ENCODE assay signal across 27 cellular contexts in genomic region chr10:23686722-23687121, GRCh38.
A peak's percentile ranks its signal among the peaks of the same experiment; 100 is the strongest.
DNase-seq lines count a peak whose midpoint lies in the region; ATAC-seq, FAIRE-seq and TF ChIP-seq lines count a peak whose summit lies in the region.
"Had no signal": no experiment of that assay in that cellular context is flagged by ENCODE, and none has a peak within 500 bp of the region (broad histone marks: within the 10 kb centered on the region; RNA-seq: fewer than 3 reads in every experiment).

No MANE protein-coding gene starts in this region.

- no peak overlapping the region for H3K56ac ChIP-seq in mesendoderm (ENCODE audit: low read length)

- H3K4me1 Mint-ChIP-seq in activated naive CD8-positive, alpha-beta T cell treated with anti-CD3 and anti-CD28 coated beads, Interleukin-2, amount 50 U/mL, for 24 hours = no peaks in the 10 kb centered on the region

- H2AFZ ChIP-seq in HepG2 (ENCODE audit: low read length) = no peak overlapping the region

- no peak overlapping the region for H3K4ac ChIP-seq in mesendoderm (ENCODE audit: low read depth, low read length)

- no peak overlapping the region for H2AK5ac ChIP-seq in mesendoderm (ENCODE audit: low read length)

- peaks cover 11% of the 10 kb centered on the region for H3K27me3 Mint-ChIP-seq in activated naive CD8-positive, alpha-beta T cell treated with anti-CD3 and anti-CD28 coated beads, Interleukin-2, amount 50 U/mL, for 24 hours

- BruUV-seq in HepG2 (replicated peaks; lab: Mats Ljungman, UMichigan) = no TSS peak

- H3K4me3 Mint-ChIP-seq in activated naive CD8-positive, alpha-beta T cell treated with anti-CD3 and anti-CD28 coated beads, Interleukin-2, amount 50 U/mL, for 24 hours = no peak overlapping the region
- H3K4me3 Mint-ChIP-seq: CD4-positive, alpha-beta T cell; T-helper 1 cell treated with Interleukin-12 subunit alpha and Interleukin-12 subunit beta and Interleukin-4 antibody, amounts not matched to agents 30 μg/mL and 1 μg/mL, for 36 hours had no signal

- no peak overlapping the region for H3K27ac Mint-ChIP-seq in activated naive CD8-positive, alpha-beta T cell treated with anti-CD3 and anti-CD28 coated beads, Interleukin-2, amount 50 U/mL, for 24 hours
- H3K27ac Mint-ChIP-seq: CD4-positive, alpha-beta T cell; T-helper 1 cell treated with Interleukin-12 subunit alpha and Interleukin-12 subunit beta and Interleukin-4 antibody, amounts not matched to agents 30 μg/mL and 1 μg/mL, for 36 hours had no signal

- ATAC-seq in HepG2 (peak; percentile 68), right lobe of liver (no peak), GM19035 (IDR thresholded peaks at IDR 0.05; ENCODE audit: unreplicated experiment) (no peak)
- no peak for ATAC-seq in activated naive CD8-positive, alpha-beta T cell treated with anti-CD3 and anti-CD28 coated beads, Interleukin-2, amount 50 U/mL, for 24 hours
- ATAC-seq: A549, Right ventricle myocardium inferior had no signal

- no peak for TF ChIP-seq EP300 in HepG2 (IDR thresholded peaks at IDR 0.05; ENCODE audit: low read depth in 2 of 2, low read length in 2 of 2)
- no peak for TF ChIP-seq EP300 in HepG2 (CRISPR knock-in tag; IDR thresholded peaks at IDR 0.05; ENCODE audit: borderline replicate concordance)

- FAIRE-seq in HepG2 (lab: Jason Lieb, UNC) = no peak
- FAIRE-seq: A549, GM12892, GM19239, H54 had no signal

- TF ChIP-seq CTCF in HepG2 (CRISPR knock-in tag; IDR thresholded peaks at IDR 0.05) (no peak), right lobe of liver (IDR thresholded peaks at IDR 0.05) (no peak), VCaP (conservative IDR thresholded peaks at IDR 0.05) (peak; percentile 30; the same call in 1 of the 2 replicates), WERI-Rb-1 (IDR thresholded peaks at IDR 0.05; ENCODE audit: low read depth, low read length) (no peak)

- H3K27ac ChIP-seq in HepG2 (ENCODE audit: extremely low read length, insufficient read depth, low read length) = no peak overlapping the region
- no peak overlapping the region for H3K27ac ChIP-seq in right lobe of liver
- H3K27ac ChIP-seq in VCaP = no peak overlapping the region
- H3K27ac ChIP-seq in mesendoderm (ENCODE audit: low read depth, low read length) = no peak overlapping the region
- H3K27ac ChIP-seq in WERI-Rb-1 = no peak overlapping the region
- H3K27ac ChIP-seq: A549, HL-60, SJSA1 had no signal

- no peaks in the 10 kb centered on the region for H3K27me3 ChIP-seq in HepG2 (ENCODE audit: control insufficient read depth in 1 of 2, insufficient read depth in 2 of 2, low read length in 2 of 2)
- H3K27me3 ChIP-seq in right lobe of liver = no peaks in the 10 kb centered on the region
- no peaks in the 10 kb centered on the region for H3K27me3 ChIP-seq in mesendoderm (ENCODE audit: insufficient read depth, low read length, poor library complexity)
- no peaks in the 10 kb centered on the region for H3K27me3 ChIP-seq in WERI-Rb-1 (ENCODE audit: insufficient read depth, low read depth, severe bottlenecking)
- H3K27me3 ChIP-seq: BE2C, SJSA1 had no signal

- H3K9ac ChIP-seq in HepG2 (ENCODE audit: insufficient read depth, low read depth, low read length) = no peak overlapping the region
- no peak overlapping the region for H3K9ac ChIP-seq in mesendoderm (ENCODE audit: low read length)

- in situ Hi-C loops in HepG2 (cut with HindIII; ENCODE audit: extremely low pct_ligation_motif_present, low pct_unique_long_range_greater_than_20kb) = loop anchor here (25.0 kb wide), 1 partner anchor 524 kb away; no protein-coding TSS in a partner anchor

- H3K4me1 ChIP-seq in HepG2 (ENCODE audit: insufficient read depth, low read length) = no peaks in the 10 kb centered on the region
- H3K4me1 ChIP-seq in right lobe of liver = no peaks in the 10 kb centered on the region
- no peaks in the 10 kb centered on the region for H3K4me1 ChIP-seq in mesendoderm (ENCODE audit: control insufficient read depth, low read depth, low read length)
- H3K4me1 ChIP-seq: A549, BE2C, SJSA1 had no signal

- intact Hi-C loops in HepG2 (cut with micrococcal nuclease; ENCODE audit: unreplicated experiment) (no loop called here), right lobe of liver (cut with DNase I) (no loop called here)

- no peak overlapping the region for H3K4me2 ChIP-seq in HepG2 (ENCODE audit: low read depth, low read length)
- no peak overlapping the region for H3K4me2 ChIP-seq in mesendoderm (ENCODE audit: low read length)
- H3K4me2 ChIP-seq: A549 had no signal

- H2BK15ac ChIP-seq in mesendoderm (replicated peaks; ENCODE audit: low read depth) = no peak overlapping the region

- H2BK5ac ChIP-seq in mesendoderm (ENCODE audit: low read length) = no peak overlapping the region

- H3K23ac ChIP-seq in mesendoderm (ENCODE audit: low read length) = no peak overlapping the region

- WGBS in HepG2 (ENCODE audit: low lambda C conversion rate) = 3% methylated on average over 4 of the region's 5 CpGs
- 22% methylated on average over 4 of the region's 5 CpGs for WGBS in right lobe of liver (ENCODE audit: insufficient coverage, low coverage, low lambda C conversion rate, missing lambda C conversion rate)
- WGBS in mesendoderm (ENCODE audit: extremely low coverage, insufficient coverage, low lambda C conversion rate) = no CpG with 5 or more reads among the region's 5 CpGs

- no peak overlapping the region for H4K5ac ChIP-seq in mesendoderm (ENCODE audit: low read length)

- no peaks in the 10 kb centered on the region for H3K79me1 ChIP-seq in mesendoderm (ENCODE audit: low read length)

- DNase-seq in HepG2 (ENCODE audit: low spot score) = no peak
- no peak for DNase-seq in right lobe of liver
- peak; percentile 45 to 52 for DNase-seq in Kasumi-1 (lab: John Stamatoyannopoulos, UW)
- peak; percentile 5 for DNase-seq in mesendoderm
- DNase-seq in WERI-Rb-1 = no peak
- no peak for DNase-seq in activated naive CD8-positive, alpha-beta T cell treated with anti-CD3 and anti-CD28 coated beads, Interleukin-2, amount 50 U/mL, for 24 hours
- DNase-seq: BE2C; CD4-positive, alpha-beta T cell; COR-L47; DND-41; KG1; MV-4-11; NCI-H1105 treated with DMSO at 0.1 percent for 48 hours; NCI-H2227 treated with DMSO at 0.1 percent for 48 hours; NCI-H510A; NCI-H82; OCI-M1 had no signal

- H3K79me2 ChIP-seq in HepG2 (ENCODE audit: insufficient read depth, low read length) = no peaks in the 10 kb centered on the region
- no peaks in the 10 kb centered on the region for H3K79me2 ChIP-seq in mesendoderm (ENCODE audit: control insufficient read depth, insufficient read depth, low read length)

- H3K4me3 ChIP-seq in HepG2 (replicated peaks in 1 of 3; ENCODE audit: insufficient read depth in 1 of 3, low read depth in 2 of 3, low read length in 3 of 3) (no peak overlapping the region), right lobe of liver (no peak overlapping the region), mesendoderm (ENCODE audit: low read length) (no peak overlapping the region), WERI-Rb-1 (ENCODE audit: low read depth, low read length) (no peak overlapping the region)
- H3K4me3 ChIP-seq: A549, SJSA1 had no signal

- no peaks in the 10 kb centered on the region for H3K36me3 Mint-ChIP-seq in activated naive CD8-positive, alpha-beta T cell treated with anti-CD3 and anti-CD28 coated beads, Interleukin-2, amount 50 U/mL, for 24 hours (ENCODE audit: low read depth)

- H4K8ac ChIP-seq in mesendoderm (ENCODE audit: low read depth, low read length) = no peak overlapping the region

- H3K18ac ChIP-seq in mesendoderm (ENCODE audit: low read length) = no peak overlapping the region

- CTCF ChIA-PET in HepG2 (lab: Yijun Ruan, JAX; ENCODE audit: low intra/inter-chr PET ratio, low total read pairs) = no interaction called here

- TF ChIP-seq RAD21 in HepG2 (CRISPR knock-in tag; IDR thresholded peaks at IDR 0.05) = no peak

- POLR2A ChIA-PET in HepG2 (lab: Yijun Ruan, JAX) = no interaction called here

- H3K9me3 ChIP-seq in HepG2 (ENCODE audit: low read length) (no peaks in the 10 kb centered on the region), right lobe of liver (no peaks in the 10 kb centered on the region), WERI-Rb-1 (ENCODE audit: severe bottlenecking) (no peaks in the 10 kb centered on the region)
- H3K9me3 ChIP-seq: A549, BE2C, SJSA1 had no signal

- H4K20me1 ChIP-seq in HepG2 (ENCODE audit: insufficient read depth, low read length) = no peaks in the 10 kb centered on the region

- TF ChIP-seq POLR2A in HepG2 (IDR thresholded peaks at IDR 0.05; ENCODE audit: insufficient read depth in 1 of 2, low read depth in 2 of 2, low read length in 2 of 2) = no peak
- no peak for TF ChIP-seq POLR2A in right lobe of liver (IDR thresholded peaks at IDR 0.05)

- H2BK120ac ChIP-seq in mesendoderm (ENCODE audit: low read depth, low read length) = no peak overlapping the region

- H3K36me3 ChIP-seq in HepG2 (replicated peaks in 1 of 2; ENCODE audit: control insufficient read depth in 1 of 2, insufficient read depth in 2 of 2, low read length in 2 of 2) = no peaks in the 10 kb centered on the region
- no peaks in the 10 kb centered on the region for H3K36me3 ChIP-seq in right lobe of liver
- no peaks in the 10 kb centered on the region for H3K36me3 ChIP-seq in mesendoderm (ENCODE audit: control insufficient read depth, insufficient read depth, low read length)
- H3K36me3 ChIP-seq in WERI-Rb-1 = no peaks in the 10 kb centered on the region
- H3K36me3 ChIP-seq: BE2C, SJSA1 had no signal

- no peaks in the 10 kb centered on the region for H3K9me3 Mint-ChIP-seq in activated naive CD8-positive, alpha-beta T cell treated with anti-CD3 and anti-CD28 coated beads, Interleukin-2, amount 50 U/mL, for 24 hours
- H3K9me3 Mint-ChIP-seq: T-helper 1 cell treated with Interleukin-12 subunit alpha and Interleukin-12 subunit beta and Interleukin-4 antibody, amounts not matched to agents 30 μg/mL and 1 μg/mL, for 36 hours had no signal

TF ChIP-seq in HepG2, 621 proteins besides CTCF, POLR2A, EP300 and RAD21:
- no peak for TF ChIP-seq CERS6 (CRISPR knock-in tag; IDR thresholded peaks at IDR 0.05)
- TF ChIP-seq ZBTB7B (CRISPR knock-in tag; IDR thresholded peaks at IDR 0.05) = no peak

Comparison
In these comparisons a context has a peak if more than half of its experiments do, and no peak if none do; other contexts are left out.
1. DNase-seq: peak in Kasumi-1 (2 of 2) and mesendoderm (single experiment); none in HepG2 (single experiment), right lobe of liver (0 of 3), WERI-Rb-1 (single experiment) and activated naive CD8-positive, alpha-beta T cell treated with anti-CD3 and anti-CD28 coated beads, Interleukin-2, amount 50 U/mL, for 24 hours (single experiment).